ENCODE assay signal across 1 cellular context in the genomic region with DNA sequence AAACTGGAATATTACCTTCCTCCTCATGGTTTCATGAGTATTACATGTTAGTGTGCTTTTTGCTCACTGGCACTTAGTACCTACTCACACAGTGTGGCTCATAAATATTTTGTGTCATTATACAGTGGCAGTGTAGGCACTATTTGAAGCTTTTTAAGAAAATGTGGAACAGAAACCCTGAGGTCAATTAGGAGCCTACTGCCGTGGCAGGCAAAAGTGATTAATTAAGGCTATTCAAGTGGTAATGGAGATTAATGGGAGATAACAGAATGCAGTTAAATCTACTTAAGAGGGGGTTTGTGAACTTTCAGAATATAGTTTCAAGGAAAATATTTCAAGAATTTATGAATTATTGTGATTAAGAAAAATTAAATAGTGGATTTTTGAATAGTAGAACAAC.
TF ChIP-seq lines count a peak whose summit lies in the region.

No MANE protein-coding gene starts in this region.

TF ChIP-seq in GM12878, 131 proteins besides CTCF, POLR2A, EP300 and RAD21 (continued from another document):
- TF ChIP-seq, protein P1, sequence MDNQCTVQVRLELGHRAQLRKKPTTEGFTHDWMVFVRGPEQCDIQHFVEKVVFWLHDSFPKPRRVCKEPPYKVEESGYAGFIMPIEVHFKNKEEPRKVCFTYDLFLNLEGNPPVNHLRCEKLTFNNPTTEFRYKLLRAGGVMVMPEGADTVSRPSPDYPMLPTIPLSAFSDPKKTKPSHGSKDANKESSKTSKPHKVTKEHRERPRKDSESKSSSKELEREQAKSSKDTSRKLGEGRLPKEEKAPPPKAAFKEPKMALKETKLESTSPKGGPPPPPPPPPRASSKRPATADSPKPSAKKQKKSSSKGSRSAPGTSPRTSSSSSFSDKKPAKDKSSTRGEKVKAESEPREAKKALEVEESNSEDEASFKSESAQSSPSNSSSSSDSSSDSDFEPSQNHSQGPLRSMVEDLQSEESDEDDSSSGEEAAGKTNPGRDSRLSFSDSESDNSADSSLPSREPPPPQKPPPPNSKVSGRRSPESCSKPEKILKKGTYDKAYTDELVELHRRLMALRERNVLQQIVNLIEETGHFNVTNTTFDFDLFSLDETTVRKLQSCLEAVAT (IDR thresholded peaks at IDR 0.05): no peak
- TF ChIP-seq STAT3 (IDR thresholded peaks at IDR 0.05; ENCODE audit: low read depth, low read length) (no peak), NFIC (IDR thresholded peaks at IDR 0.05; ENCODE audit: low read depth, low read length) (no peak), PAX5 (IDR thresholded peaks at IDR 0.05; ENCODE audit: borderline replicate concordance, low read depth, low read length) (no peak), IKZF1 (conservative IDR thresholded peaks at IDR 0.05) (0 out of 2 replicates have a peak, but pooled peaks have one; percentile 26), SMAD5 (IDR thresholded peaks at IDR 0.05; ENCODE audit: low read depth) (no peak), ATF7 (IDR thresholded peaks at IDR 0.05; ENCODE audit: low read depth) (0 out of 2 replicates have a peak, but pooled peaks have one; percentile 24), BMI1 (IDR thresholded peaks at IDR 0.05; ENCODE audit: borderline replicate concordance) (peak; percentile 50; the same call in 1 of the 2 replicates), TCF3 (IDR thresholded peaks at IDR 0.05; ENCODE audit: borderline replicate concordance, insufficient read depth, low read depth, low read length) (no peak), POU2F2 (IDR thresholded peaks at IDR 0.05; ENCODE audit: borderline replicate concordance, low read depth, low read length) (no peak), BACH1 (IDR thresholded peaks at IDR 0.05; ENCODE audit: borderline replicate concordance) (peak; percentile 40; the same call in 1 of the 2 replicates), CREM (IDR thresholded peaks at IDR 0.05; ENCODE audit: low read depth) (no peak), ESRRA (IDR thresholded peaks at IDR 0.05; ENCODE audit: low read length) (no peak), ZNF274 (IDR thresholded peaks at IDR 0.05; ENCODE audit: insufficient read depth, insufficient read length) (no peak), TARDBP (IDR thresholded peaks at IDR 0.05; ENCODE audit: borderline replicate concordance) (no peak), MTA3 (IDR thresholded peaks at IDR 0.05; ENCODE audit: borderline replicate concordance, low read length) (no peak), NR2C2 (IDR thresholded peaks at IDR 0.05; ENCODE audit: borderline replicate concordance, control insufficient read depth, insufficient read length, low read depth) (no peak), BCL11A (IDR thresholded peaks at IDR 0.05; ENCODE audit: low read depth, low read length) (peak; percentile 95; the same call in 1 of the 2 replicates), ETV6 (conservative IDR thresholded peaks at IDR 0.05 in 1 of 2, IDR thresholded peaks at IDR 0.05 in 1 of 2; ENCODE audit: borderline replicate concordance in 1 of 2, low read depth in 1 of 2) (no peak), MXI1 (IDR thresholded peaks at IDR 0.05; ENCODE audit: low read depth, low read length) (no peak), ZSCAN29 (IDR thresholded peaks at IDR 0.05) (no peak)
- TF ChIP-seq, protein P2, sequence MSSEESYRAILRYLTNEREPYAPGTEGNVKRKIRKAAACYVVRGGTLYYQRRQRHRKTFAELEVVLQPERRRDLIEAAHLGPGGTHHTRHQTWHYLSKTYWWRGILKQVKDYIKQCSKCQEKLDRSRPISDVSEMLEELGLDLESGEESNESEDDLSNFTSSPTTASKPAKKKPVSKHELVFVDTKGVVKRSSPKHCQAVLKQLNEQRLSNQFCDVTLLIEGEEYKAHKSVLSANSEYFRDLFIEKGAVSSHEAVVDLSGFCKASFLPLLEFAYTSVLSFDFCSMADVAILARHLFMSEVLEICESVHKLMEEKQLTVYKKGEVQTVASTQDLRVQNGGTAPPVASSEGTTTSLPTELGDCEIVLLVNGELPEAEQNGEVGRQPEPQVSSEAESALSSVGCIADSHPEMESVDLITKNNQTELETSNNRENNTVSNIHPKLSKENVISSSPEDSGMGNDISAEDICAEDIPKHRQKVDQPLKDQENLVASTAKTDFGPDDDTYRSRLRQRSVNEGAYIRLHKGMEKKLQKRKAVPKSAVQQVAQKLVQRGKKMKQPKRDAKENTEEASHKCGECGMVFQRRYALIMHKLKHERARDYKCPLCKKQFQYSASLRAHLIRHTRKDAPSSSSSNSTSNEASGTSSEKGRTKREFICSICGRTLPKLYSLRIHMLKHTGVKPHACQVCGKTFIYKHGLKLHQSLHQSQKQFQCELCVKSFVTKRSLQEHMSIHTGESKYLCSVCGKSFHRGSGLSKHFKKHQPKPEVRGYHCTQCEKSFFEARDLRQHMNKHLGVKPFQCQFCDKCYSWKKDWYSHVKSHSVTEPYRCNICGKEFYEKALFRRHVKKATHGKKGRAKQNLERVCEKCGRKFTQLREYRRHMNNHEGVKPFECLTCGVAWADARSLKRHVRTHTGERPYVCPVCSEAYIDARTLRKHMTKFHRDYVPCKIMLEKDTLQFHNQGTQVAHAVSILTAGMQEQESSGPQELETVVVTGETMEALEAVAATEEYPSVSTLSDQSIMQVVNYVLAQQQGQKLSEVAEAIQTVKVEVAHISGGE (CRISPR knock-in tag; IDR thresholded peaks at IDR 0.05): no peak
- TF ChIP-seq, protein P3, sequence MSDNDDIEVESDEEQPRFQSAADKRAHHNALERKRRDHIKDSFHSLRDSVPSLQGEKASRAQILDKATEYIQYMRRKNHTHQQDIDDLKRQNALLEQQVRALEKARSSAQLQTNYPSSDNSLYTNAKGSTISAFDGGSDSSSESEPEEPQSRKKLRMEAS (IDR thresholded peaks at IDR 0.05; ENCODE audit: low read depth, low read length): no peak
- TF ChIP-seq, protein P4, sequence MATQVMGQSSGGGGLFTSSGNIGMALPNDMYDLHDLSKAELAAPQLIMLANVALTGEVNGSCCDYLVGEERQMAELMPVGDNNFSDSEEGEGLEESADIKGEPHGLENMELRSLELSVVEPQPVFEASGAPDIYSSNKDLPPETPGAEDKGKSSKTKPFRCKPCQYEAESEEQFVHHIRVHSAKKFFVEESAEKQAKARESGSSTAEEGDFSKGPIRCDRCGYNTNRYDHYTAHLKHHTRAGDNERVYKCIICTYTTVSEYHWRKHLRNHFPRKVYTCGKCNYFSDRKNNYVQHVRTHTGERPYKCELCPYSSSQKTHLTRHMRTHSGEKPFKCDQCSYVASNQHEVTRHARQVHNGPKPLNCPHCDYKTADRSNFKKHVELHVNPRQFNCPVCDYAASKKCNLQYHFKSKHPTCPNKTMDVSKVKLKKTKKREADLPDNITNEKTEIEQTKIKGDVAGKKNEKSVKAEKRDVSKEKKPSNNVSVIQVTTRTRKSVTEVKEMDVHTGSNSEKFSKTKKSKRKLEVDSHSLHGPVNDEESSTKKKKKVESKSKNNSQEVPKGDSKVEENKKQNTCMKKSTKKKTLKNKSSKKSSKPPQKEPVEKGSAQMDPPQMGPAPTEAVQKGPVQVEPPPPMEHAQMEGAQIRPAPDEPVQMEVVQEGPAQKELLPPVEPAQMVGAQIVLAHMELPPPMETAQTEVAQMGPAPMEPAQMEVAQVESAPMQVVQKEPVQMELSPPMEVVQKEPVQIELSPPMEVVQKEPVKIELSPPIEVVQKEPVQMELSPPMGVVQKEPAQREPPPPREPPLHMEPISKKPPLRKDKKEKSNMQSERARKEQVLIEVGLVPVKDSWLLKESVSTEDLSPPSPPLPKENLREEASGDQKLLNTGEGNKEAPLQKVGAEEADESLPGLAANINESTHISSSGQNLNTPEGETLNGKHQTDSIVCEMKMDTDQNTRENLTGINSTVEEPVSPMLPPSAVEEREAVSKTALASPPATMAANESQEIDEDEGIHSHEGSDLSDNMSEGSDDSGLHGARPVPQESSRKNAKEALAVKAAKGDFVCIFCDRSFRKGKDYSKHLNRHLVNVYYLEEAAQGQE (IDR thresholded peaks at IDR 0.05; ENCODE audit: low read depth, low read length): no peak
- TF ChIP-seq, protein P5, sequence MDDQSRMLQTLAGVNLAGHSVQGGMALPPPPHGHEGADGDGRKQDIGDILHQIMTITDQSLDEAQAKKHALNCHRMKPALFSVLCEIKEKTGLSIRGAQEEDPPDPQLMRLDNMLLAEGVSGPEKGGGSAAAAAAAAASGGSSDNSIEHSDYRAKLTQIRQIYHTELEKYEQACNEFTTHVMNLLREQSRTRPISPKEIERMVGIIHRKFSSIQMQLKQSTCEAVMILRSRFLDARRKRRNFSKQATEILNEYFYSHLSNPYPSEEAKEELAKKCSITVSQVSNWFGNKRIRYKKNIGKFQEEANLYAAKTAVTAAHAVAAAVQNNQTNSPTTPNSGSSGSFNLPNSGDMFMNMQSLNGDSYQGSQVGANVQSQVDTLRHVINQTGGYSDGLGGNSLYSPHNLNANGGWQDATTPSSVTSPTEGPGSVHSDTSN (IDR thresholded peaks at IDR 0.05; ENCODE audit: insufficient replicate concordance, low read depth, low read length): peak; percentile 79
- TF ChIP-seq, protein P6, sequence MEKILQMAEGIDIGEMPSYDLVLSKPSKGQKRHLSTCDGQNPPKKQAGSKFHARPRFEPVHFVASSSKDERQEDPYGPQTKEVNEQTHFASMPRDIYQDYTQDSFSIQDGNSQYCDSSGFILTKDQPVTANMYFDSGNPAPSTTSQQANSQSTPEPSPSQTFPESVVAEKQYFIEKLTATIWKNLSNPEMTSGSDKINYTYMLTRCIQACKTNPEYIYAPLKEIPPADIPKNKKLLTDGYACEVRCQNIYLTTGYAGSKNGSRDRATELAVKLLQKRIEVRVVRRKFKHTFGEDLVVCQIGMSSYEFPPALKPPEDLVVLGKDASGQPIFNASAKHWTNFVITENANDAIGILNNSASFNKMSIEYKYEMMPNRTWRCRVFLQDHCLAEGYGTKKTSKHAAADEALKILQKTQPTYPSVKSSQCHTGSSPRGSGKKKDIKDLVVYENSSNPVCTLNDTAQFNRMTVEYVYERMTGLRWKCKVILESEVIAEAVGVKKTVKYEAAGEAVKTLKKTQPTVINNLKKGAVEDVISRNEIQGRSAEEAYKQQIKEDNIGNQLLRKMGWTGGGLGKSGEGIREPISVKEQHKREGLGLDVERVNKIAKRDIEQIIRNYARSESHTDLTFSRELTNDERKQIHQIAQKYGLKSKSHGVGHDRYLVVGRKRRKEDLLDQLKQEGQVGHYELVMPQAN (conservative IDR thresholded peaks at IDR 0.05): no peak
- TF ChIP-seq, protein P7, sequence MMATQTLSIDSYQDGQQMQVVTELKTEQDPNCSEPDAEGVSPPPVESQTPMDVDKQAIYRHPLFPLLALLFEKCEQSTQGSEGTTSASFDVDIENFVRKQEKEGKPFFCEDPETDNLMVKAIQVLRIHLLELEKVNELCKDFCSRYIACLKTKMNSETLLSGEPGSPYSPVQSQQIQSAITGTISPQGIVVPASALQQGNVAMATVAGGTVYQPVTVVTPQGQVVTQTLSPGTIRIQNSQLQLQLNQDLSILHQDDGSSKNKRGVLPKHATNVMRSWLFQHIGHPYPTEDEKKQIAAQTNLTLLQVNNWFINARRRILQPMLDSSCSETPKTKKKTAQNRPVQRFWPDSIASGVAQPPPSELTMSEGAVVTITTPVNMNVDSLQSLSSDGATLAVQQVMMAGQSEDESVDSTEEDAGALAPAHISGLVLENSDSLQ (IDR thresholded peaks at IDR 0.05): peak; percentile 61; the same call in 1 of the 2 replicates
